8 cellular contexts compared by ENCODE assay signal in the genomic region with DNA sequence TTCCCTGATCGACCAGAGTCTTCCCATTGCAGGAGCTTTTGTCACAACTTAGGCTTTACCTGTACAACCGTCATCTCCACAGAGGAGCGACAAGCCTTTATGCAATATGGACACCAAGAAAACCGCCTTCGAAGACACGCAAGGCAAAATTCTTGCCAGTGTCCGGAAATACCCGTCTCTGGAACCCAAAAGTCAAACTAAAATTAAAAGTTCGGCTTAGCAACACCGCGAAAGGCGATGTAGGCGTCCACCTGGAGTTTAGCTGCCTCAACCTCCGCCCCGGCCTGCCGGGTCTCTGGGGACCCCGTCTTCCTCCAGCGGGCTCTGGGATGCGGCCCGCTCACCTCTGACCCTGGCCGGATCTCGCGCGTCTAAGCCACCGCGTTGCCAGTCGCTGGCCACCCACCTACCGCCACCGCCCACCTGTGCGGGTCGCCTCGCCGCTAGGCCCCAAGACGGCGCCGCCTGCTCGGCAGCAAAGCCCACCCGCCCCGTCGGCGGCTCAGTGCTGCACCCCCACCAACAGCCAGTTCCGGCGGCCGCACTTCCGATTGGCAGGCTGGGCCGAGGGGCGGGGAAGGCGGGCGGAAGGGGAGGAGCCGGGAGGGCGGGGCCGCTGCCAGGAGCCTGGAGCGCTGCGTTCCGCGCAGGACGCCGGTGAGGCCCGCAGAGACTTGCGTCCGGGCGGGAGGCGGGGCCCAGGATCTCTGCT. TPM values are rescaled to one million over a fixed set of nuclear protein-coding genes. Genes with fewer than 3 reads are reported as not detected.
DNase-seq lines count a peak whose midpoint lies in the region; ATAC-seq and TF ChIP-seq lines count a peak whose summit lies in the region.

A gene (minus strand): TSS at position 553 of the 712 bp plus-strand sequence. CDS start 8,198 bp downstream, outside the sequence.

- ATAC-seq in GM19467 (IDR thresholded peaks at IDR 0.05; ENCODE audit: unreplicated experiment) (peak; percentile 98), lung (ENCODE audit: insufficient read depth, low FRiP score) (peak; percentile 99)

- H3K27me3 ChIP-seq in ectodermal cell (ENCODE audit: control insufficient read depth, insufficient read depth, low read length, poor library complexity, severe bottlenecking) (no peaks in the 10 kb centered on the region), lung (ENCODE audit: control insufficient read depth, insufficient read depth) (no peaks in the 10 kb centered on the region)

- no peak for TF ChIP-seq CTCF in lung (IDR thresholded peaks at IDR 0.05; ENCODE audit: control extremely low read depth, extremely low read depth)

- H3K36me3 ChIP-seq in ectodermal cell (ENCODE audit: control insufficient read depth, insufficient read depth, low read length) = no peaks in the 10 kb centered on the region
- peaks cover 2% of the 10 kb centered on the region in 2 donors for H3K36me3 ChIP-seq in lung (ENCODE audit: control insufficient read depth in 2 of 2, insufficient read depth in 2 of 2, low read length in 2 of 2)

- peak within 1 kb of the TSS; percentile 66 for H3K27ac ChIP-seq in ectodermal cell (ENCODE audit: insufficient read depth, low read depth, low read length, poor library complexity, severe bottlenecking)
- H3K27ac ChIP-seq in lung (ENCODE audit: low read depth in 1 of 2, low read length in 1 of 2) = peak within 1 kb of the TSS; percentile 97 to 99

- peaks cover 7% of the 10 kb centered on the region for H3K4me1 ChIP-seq in ectodermal cell (ENCODE audit: control insufficient read depth, insufficient read depth, low read length)
- peaks cover 6 to 9% of the 10 kb centered on the region in 2 donors for H3K4me1 ChIP-seq in lung (ENCODE audit: control insufficient read depth in 2 of 2, insufficient read depth in 2 of 2, low read length in 2 of 2)

- 0 to 1% methylated on average over 63 of the region's 63 CpGs for whole genome bisulfite sequencing in ectodermal cell, 2 experiments
- WGBS in lung, 2 donors = 0% methylated on average over 63 of the region's 63 CpGs

- H3K4me3 ChIP-seq in ectodermal cell (ENCODE audit: insufficient read depth, low read depth, low read length) (peak within 1 kb of the TSS; percentile 86), lung (peak within 1 kb of the TSS; percentile 97)

- peak; percentile 29 for DNase-seq in CMK (ENCODE audit: low read depth)
- peak; percentile 47 for DNase-seq in HPDE6-E6E7 (ENCODE audit: extremely low spot score)
- peak; percentile 71 for DNase-seq in NK-92 (lab: John Stamatoyannopoulos, UW; ENCODE audit: unreplicated experiment)
- peak; percentile 79 to 91 for DNase-seq in activated CD8-positive, alpha-beta memory T cell treated with anti-CD3 and anti-CD28 coated beads for 1 hour (ENCODE audit: extremely low read depth in 1 of 2, low read depth in 1 of 2)
- DNase-seq in lung (ENCODE audit: low spot score) = peak; percentile 95
- peak; percentile 91 to 94 (median 92) for DNase-seq in stimulated activated CD4-positive, alpha-beta T cell treated with anti-CD3 and anti-CD28 coated beads, TNF-alpha, amount 100 ng/mL, for 24 hours (ENCODE audit: low read depth in 3 of 3)

- no peaks in the 10 kb centered on the region for H3K9me3 ChIP-seq in ectodermal cell (ENCODE audit: control insufficient read depth, low read length)
- H3K9me3 ChIP-seq in lung (ENCODE audit: control insufficient read depth in 2 of 2, insufficient read depth in 1 of 2, low read length in 1 of 2) = no peaks in the 10 kb centered on the region

RNA-seq across cellular contexts. Expression of the gene that starts here (rescaled TPM):
- 71.1 TPM for polyA plus RNA-seq in ectodermal cell (2013, experiment 1 of 4)
- 54.1 TPM for polyA plus RNA-seq in ectodermal cell (2013, experiment 2 of 4)
- 61.0 TPM for polyA plus RNA-seq in ectodermal cell (2013, experiment 3 of 4)
- polyA plus RNA-seq in ectodermal cell (2013, experiment 4 of 4) = 70.4 TPM
- 100 to 1,000 TPM in 1 of 2 donors, 10 to 100 TPM in 1; 51.4 to 134 TPM for total RNA-seq in lung
- 10 to 100 TPM; 24.2 to 28.3 TPM for polyA plus RNA-seq in lung

Comparison
In these comparisons a context has a peak if more than half of its experiments do, and no peak if none do; other contexts are left out.
1. Peak in every context shown above with its lines: DNase-seq, ATAC-seq, H3K4me3 ChIP-seq and H3K27ac ChIP-seq.
2. DNase-seq: peak in every context shown above with its lines; median percentile 95 in lung; 92 in stimulated activated CD4-positive, alpha-beta T cell treated with anti-CD3 and anti-CD28 coated beads, TNF-alpha, amount 100 ng/mL, for 24 hours; 85 in activated CD8-positive, alpha-beta memory T cell treated with anti-CD3 and anti-CD28 coated beads for 1 hour; 71 in NK-92; 47 in HPDE6-E6E7; 29 in CMK.